Comparison of ENCODE assay signal across 8 cellular contexts in the genomic region with DNA sequence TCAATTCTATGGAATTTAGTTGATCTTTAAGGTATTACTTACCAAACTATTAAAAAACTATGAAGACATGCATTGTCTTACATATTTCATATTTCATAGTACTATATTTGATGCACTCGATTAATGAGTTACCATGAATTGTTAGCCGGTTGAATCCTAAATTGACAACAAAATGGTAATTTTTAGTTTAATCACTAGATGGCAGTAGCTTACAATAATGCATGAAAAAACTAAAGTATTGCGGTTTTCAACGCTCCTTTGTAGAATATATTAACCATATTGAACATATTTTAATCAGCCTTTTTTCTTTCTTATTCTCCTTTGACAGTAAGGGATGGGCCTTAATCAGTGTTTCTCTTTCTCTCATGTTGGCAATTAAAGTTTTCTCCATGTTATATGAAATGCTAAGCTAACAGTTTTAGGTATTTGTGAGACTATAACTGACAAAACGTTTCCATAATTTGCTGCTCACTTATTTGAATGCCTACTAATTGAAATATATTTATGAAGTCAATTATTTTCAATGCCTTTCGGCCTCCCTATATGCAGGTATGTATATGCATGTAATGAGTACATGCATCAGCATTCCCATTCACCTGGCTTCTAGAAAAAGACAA. TPM values are rescaled to one million over a fixed set of nuclear protein-coding genes. Genes with fewer than 3 reads are reported as not detected.
DNase-seq lines count a peak whose midpoint lies in the region; ATAC-seq and TF ChIP-seq lines count a peak whose summit lies in the region.

No MANE protein-coding gene starts in this region.

- H3K9me3 ChIP-seq in heart left ventricle (no peaks in the 10 kb centered on the region), right atrium auricular region (no peaks in the 10 kb centered on the region)

- ATAC-seq in heart left ventricle: peak in 2 of 4 donors; percentile 36 to 67
- peak; percentile 48 for ATAC-seq in HG02943 (IDR thresholded peaks at IDR 0.05; ENCODE audit: low read depth, unreplicated experiment)
- peak; percentile 48 for ATAC-seq in central memory CD8-positive, alpha-beta T cell (replicated peaks; ENCODE audit: extremely low read depth, poor library complexity, severe bottlenecking)
- peak; percentile 46 for ATAC-seq in memory B cell (ENCODE audit: low read depth)
- ATAC-seq in HG03457 (IDR thresholded peaks at IDR 0.05; ENCODE audit: unreplicated experiment): no peak
- no peak for ATAC-seq in HG03280 (IDR thresholded peaks at IDR 0.05; ENCODE audit: unreplicated experiment)

- H3K27ac ChIP-seq in heart left ventricle: no peak overlapping the region
- H3K27ac ChIP-seq in right atrium auricular region: no peak overlapping the region

- H3K27ac Mint-ChIP-seq in central memory CD8-positive, alpha-beta T cell (ENCODE audit: low read depth): no peak overlapping the region
- H3K27ac Mint-ChIP-seq in memory B cell: no peak overlapping the region

- H3K36me3 Mint-ChIP-seq in central memory CD8-positive, alpha-beta T cell (ENCODE audit: insufficient read depth): peaks cover 5% of the 10 kb centered on the region
- H3K36me3 Mint-ChIP-seq in memory B cell: no peaks in the 10 kb centered on the region

- peaks cover 15% of the 10 kb centered on the region for H3K4me1 Mint-ChIP-seq in central memory CD8-positive, alpha-beta T cell
- H3K4me1 Mint-ChIP-seq in memory B cell: peaks cover 16% of the 10 kb centered on the region

- 17 to 23% (median 20%) methylated on average over 6 of the region's 6 CpGs for WGBS in heart left ventricle, 4 donors

- TF ChIP-seq CTCF in heart left ventricle (IDR thresholded peaks at IDR 0.05) (peak; percentile 55 to 86 (median 68)), right atrium auricular region (IDR thresholded peaks at IDR 0.05) (peak in 1 of 2 donors; percentile 80)

- intact Hi-C loops in heart left ventricle (cut with DNase I): loop anchor here (1.0 to 10.0 kb wide), 10 partner anchors 43 to 624 kb away; a partner anchor contains a TSS

- H3K4me3 ChIP-seq in heart left ventricle: no peak overlapping the region
- H3K4me3 ChIP-seq in right atrium auricular region: no peak overlapping the region

- H3K27me3 Mint-ChIP-seq in central memory CD8-positive, alpha-beta T cell: no peaks in the 10 kb centered on the region
- no peaks in the 10 kb centered on the region for H3K27me3 Mint-ChIP-seq in memory B cell

- H3K4me1 ChIP-seq in heart left ventricle (peaks cover 0 to 14% (median 0%) of the 10 kb centered on the region in 12 donors), right atrium auricular region (no peaks in the 10 kb centered on the region)

- no peaks in the 10 kb centered on the region for H3K9me3 Mint-ChIP-seq in central memory CD8-positive, alpha-beta T cell
- H3K9me3 Mint-ChIP-seq in memory B cell: no peaks in the 10 kb centered on the region

- no peaks in the 10 kb centered on the region for H3K36me3 ChIP-seq in heart left ventricle
- no peaks in the 10 kb centered on the region for H3K36me3 ChIP-seq in right atrium auricular region

- DNase-seq in heart left ventricle (no peak), right atrium auricular region (ENCODE audit: low spot score) (no peak), NCI-H69 (lab: John Stamatoyannopoulos, UW) (peak; percentile 71), memory B cell (ENCODE audit: low spot score in 2 of 2) (peak in 1 of 2 donors; percentile 46)
- DNase-seq in central memory CD8-positive, alpha-beta T cell (ENCODE audit: low spot score in 2 of 2): no peak

- peaks cover 0 to 5% (median 0%) of the 10 kb centered on the region in 9 donors for H3K27me3 ChIP-seq in heart left ventricle
- no peaks in the 10 kb centered on the region for H3K27me3 ChIP-seq in right atrium auricular region

- no peak for TF ChIP-seq POLR2A in heart left ventricle (IDR thresholded peaks at IDR 0.05)

- H3K4me3 Mint-ChIP-seq in central memory CD8-positive, alpha-beta T cell: no peak overlapping the region
- peak overlapping the region; percentile 31 for H3K4me3 Mint-ChIP-seq in memory B cell

RNA-seq across cellular contexts. Expression of a gene that starts 48.5 kb away (rescaled TPM):
- 10 to 100 TPM; 12.8 to 21.4 (median 14.5) TPM for total RNA-seq in heart left ventricle
- polyA plus RNA-seq in heart left ventricle: 10 to 100 TPM; 10.5 to 25.9 TPM
- total RNA-seq in right atrium auricular region: 10 to 100 TPM; 13.3 to 25.0 TPM

Comparison
In these comparisons a context has a peak if more than half of its experiments do, and no peak if none do; other contexts are left out.
1. ATAC-seq: peak in HG02943 (single experiment), central memory CD8-positive, alpha-beta T cell (single experiment) and memory B cell (single experiment); none in HG03457 (single experiment) and HG03280 (single experiment).